In genomic region chr6:145602927-145603326, GRCh38 we compare ENCODE assay signal across 5 cellular contexts.
"Had no signal": no experiment of that assay in that cellular context is flagged by ENCODE, and none has a peak within 500 bp of the region (broad histone marks: within the 10 kb centered on the region; RNA-seq: fewer than 3 reads in every experiment).

No MANE protein-coding gene starts in this region.

- H3K27ac ChIP-seq: HL-60 had no signal

- H2AFZ ChIP-seq: GM23338 had no signal

- DNase-seq: H9, HCEC 1CT had no signal

- ATAC-seq: GM23338, HepG2 had no signal

- H3K4me2 ChIP-seq: GM23338 had no signal

- H3K4me3 ChIP-seq: GM23338 had no signal
